In the genomic region with DNA sequence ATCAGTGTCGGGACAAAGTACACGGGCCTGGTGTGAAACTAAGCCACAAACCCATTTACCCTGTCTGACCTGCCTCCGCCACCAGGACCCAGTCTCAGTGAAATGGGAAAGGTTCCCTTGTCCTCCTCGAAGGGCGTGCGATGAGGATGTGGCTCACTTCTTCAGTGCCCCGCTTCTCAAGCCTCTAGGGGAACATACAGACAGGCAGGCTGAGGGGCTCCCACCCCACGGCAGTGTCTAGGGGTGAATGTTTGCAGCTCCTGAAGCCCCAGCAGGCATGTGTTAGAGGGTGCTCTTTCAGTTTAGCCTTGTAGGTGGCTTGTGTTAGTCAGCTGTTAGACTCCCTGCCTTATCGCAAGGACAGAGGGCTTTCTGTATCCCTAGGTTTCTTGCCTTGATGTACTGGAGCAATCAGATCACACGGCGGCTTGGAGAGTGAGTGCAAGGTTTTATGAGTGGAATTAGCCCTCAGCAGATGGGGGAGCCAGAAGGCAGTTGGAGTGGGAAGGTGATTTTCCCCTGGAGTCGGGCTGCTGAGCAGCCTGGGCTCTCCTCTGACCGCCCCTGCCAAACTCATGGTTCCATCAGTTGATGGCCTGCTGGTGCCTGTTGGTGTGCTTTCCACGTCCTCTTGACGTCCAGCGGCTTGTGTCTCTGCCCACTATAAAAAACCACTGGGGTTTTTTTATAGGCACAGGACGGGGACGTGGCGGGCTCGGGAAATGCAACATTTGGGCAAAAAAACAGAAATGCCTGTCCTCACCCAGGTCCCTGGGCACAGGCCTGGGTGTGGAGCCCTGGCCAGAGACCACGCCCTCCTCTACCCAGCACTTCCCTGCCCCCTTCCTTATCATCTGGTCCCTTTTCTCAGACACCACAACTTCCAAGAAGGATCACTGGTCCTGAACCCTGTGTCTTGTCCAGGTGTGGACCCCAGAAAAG, we compare ENCODE assay signal across 8 cellular contexts. TPM values are rescaled to one million over a fixed set of nuclear protein-coding genes. Genes with fewer than 3 reads are reported as not detected.
DNase-seq lines count a peak whose midpoint lies in the region; ATAC-seq and TF ChIP-seq lines count a peak whose summit lies in the region.

No MANE protein-coding gene starts in this region.

- peak overlapping the region; percentile 91 for H3K9ac ChIP-seq in iPS-20b (ENCODE audit: low read depth, low read length)

- H3K9me3 Mint-ChIP-seq in activated naive CD4-positive, alpha-beta T cell treated with anti-CD3 and anti-CD28 coated beads, Interleukin-2, amount 10 ng/mL, durations not matched to agents 7 days and 5 days, result no peaks in the 10 kb centered on the region
- H3K9me3 Mint-ChIP-seq in stimulated activated naive CD8-positive, alpha-beta T cell treated with anti-CD3 and anti-CD28 coated beads, Interleukin-15, Interleukin-2, amounts not matched to agents 100 ng/mL and 50 ng/mL, for 24 hours, result no peaks in the 10 kb centered on the region

- no peaks in the 10 kb centered on the region for H3K9me3 ChIP-seq in iPS-20b (ENCODE audit: insufficient read depth, low read depth, low read length)

- H3K4me3 ChIP-seq in BJ (ENCODE audit: low read depth, low read length) (peak overlapping the region; percentile 87), iPS-20b (ENCODE audit: low read length) (peak overlapping the region; percentile 91)

- POLR2A ChIA-PET in BJ (lab: Charles Lee), result no interaction called here

- H3K27ac Mint-ChIP-seq in activated naive CD4-positive, alpha-beta T cell treated with anti-CD3 and anti-CD28 coated beads, Interleukin-2, amount 10 ng/mL, durations not matched to agents 7 days and 5 days, result peak overlapping the region; percentile 89
- peak overlapping the region; percentile 93 for H3K27ac Mint-ChIP-seq in stimulated activated naive CD8-positive, alpha-beta T cell treated with anti-CD3 and anti-CD28 coated beads, Interleukin-15, Interleukin-2, amounts not matched to agents 100 ng/mL and 50 ng/mL, for 24 hours

- no peaks in the 10 kb centered on the region for H3K4me1 ChIP-seq in iPS-20b (ENCODE audit: insufficient read depth, low read length)

- H3K36me3 Mint-ChIP-seq in activated naive CD4-positive, alpha-beta T cell treated with anti-CD3 and anti-CD28 coated beads, Interleukin-2, amount 10 ng/mL, durations not matched to agents 7 days and 5 days, result peaks cover 16% of the 10 kb centered on the region
- peaks cover 31% of the 10 kb centered on the region for H3K36me3 Mint-ChIP-seq in stimulated activated naive CD8-positive, alpha-beta T cell treated with anti-CD3 and anti-CD28 coated beads, Interleukin-15, Interleukin-2, amounts not matched to agents 100 ng/mL and 50 ng/mL, for 24 hours (ENCODE audit: low read depth)

- ATAC-seq in GM18873 (IDR thresholded peaks at IDR 0.05; ENCODE audit: low FRiP score, unreplicated experiment) (peak; percentile 14), GM19035 (IDR thresholded peaks at IDR 0.05; ENCODE audit: unreplicated experiment) (no peak)

- H3K4me1 Mint-ChIP-seq in activated naive CD4-positive, alpha-beta T cell treated with anti-CD3 and anti-CD28 coated beads, Interleukin-2, amount 10 ng/mL, durations not matched to agents 7 days and 5 days, result peaks cover 48% of the 10 kb centered on the region
- peaks cover 25% of the 10 kb centered on the region for H3K4me1 Mint-ChIP-seq in stimulated activated naive CD8-positive, alpha-beta T cell treated with anti-CD3 and anti-CD28 coated beads, Interleukin-15, Interleukin-2, amounts not matched to agents 100 ng/mL and 50 ng/mL, for 24 hours (ENCODE audit: low read depth)

- DNase-seq in BJ (ENCODE audit: low read depth) (no peak), NCI-H524 (lab: John Stamatoyannopoulos, UW) (peak; percentile 65 to 80), T1000 (lab: John Stamatoyannopoulos, UW) (no peak)
- DNase-seq in activated naive CD4-positive, alpha-beta T cell treated with anti-CD3 and anti-CD28 coated beads, Interleukin-2, amount 10 ng/mL, durations not matched to agents 7 days and 5 days, result peak; percentile 41

- H3K27me3 ChIP-seq in BJ (ENCODE audit: control insufficient read depth, insufficient read depth, low read length) (no peaks in the 10 kb centered on the region), iPS-20b (ENCODE audit: insufficient read depth, low read length) (no peaks in the 10 kb centered on the region)

- H3K4me3 Mint-ChIP-seq in activated naive CD4-positive, alpha-beta T cell treated with anti-CD3 and anti-CD28 coated beads, Interleukin-2, amount 10 ng/mL, durations not matched to agents 7 days and 5 days, result peak overlapping the region; percentile 95
- peak overlapping the region; percentile 93 for H3K4me3 Mint-ChIP-seq in stimulated activated naive CD8-positive, alpha-beta T cell treated with anti-CD3 and anti-CD28 coated beads, Interleukin-15, Interleukin-2, amounts not matched to agents 100 ng/mL and 50 ng/mL, for 24 hours

- H3K27ac ChIP-seq in iPS-20b (ENCODE audit: low read length), result peak overlapping the region; percentile 16

- CTCF ChIA-PET in BJ (lab: Yijun Ruan, JAX), result interaction anchor here (1.2 kb wide), 1 partner anchor 105 kb away, joined by 4 read pairs; no protein-coding TSS in a partner anchor
- CTCF ChIA-PET in activated naive CD4-positive, alpha-beta T cell treated with anti-CD3 and anti-CD28 coated beads, Interleukin-2, amount 10 ng/mL, durations not matched to agents 7 days and 5 days (lab: Charles Lee), result interaction anchor here (0.9 to 1.4 kb wide), 2 partner anchors 10 to 363 kb away, joined by 3 to 5 read pairs; a partner anchor contains a TSS

- H3K27me3 Mint-ChIP-seq in activated naive CD4-positive, alpha-beta T cell treated with anti-CD3 and anti-CD28 coated beads, Interleukin-2, amount 10 ng/mL, durations not matched to agents 7 days and 5 days, result no peaks in the 10 kb centered on the region
- H3K27me3 Mint-ChIP-seq in stimulated activated naive CD8-positive, alpha-beta T cell treated with anti-CD3 and anti-CD28 coated beads, Interleukin-15, Interleukin-2, amounts not matched to agents 100 ng/mL and 50 ng/mL, for 24 hours, result no peaks in the 10 kb centered on the region

- H3K36me3 ChIP-seq in BJ (ENCODE audit: control insufficient read depth, insufficient read depth, low read length) (peaks cover 9% of the 10 kb centered on the region), iPS-20b (ENCODE audit: insufficient read depth, low read depth, low read length) (peaks cover 30% of the 10 kb centered on the region)

- peak; percentile 22; the same call in 1 of the 2 replicates for TF ChIP-seq CTCF in BJ (IDR thresholded peaks at IDR 0.05; ENCODE audit: insufficient read depth, low read depth, low read length)

RNA-seq across cellular contexts. Expression of a gene that starts 0.8 kb away (rescaled TPM):
- polyA plus RNA-seq in BJ (2011; rRNA removed), result 19.3 and 22.0 TPM in 2 replicates
- 6.8 and 10.7 TPM in 2 replicates for polyA minus RNA-seq in BJ (2011; rRNA and poly(A)+ RNA removed)

RNA-seq across cellular contexts. Expression of a gene that starts 0.8 kb away (rescaled TPM):
- 16.3 and 27.3 TPM in 2 replicates for polyA plus RNA-seq in BJ (2011; rRNA removed)
- polyA minus RNA-seq in BJ (2011; rRNA and poly(A)+ RNA removed), result 9.3 and 10.0 TPM in 2 replicates

RNA-seq across cellular contexts. Expression of a gene that starts 10.1 kb away (rescaled TPM):
- 18.3 and 32.0 TPM in 2 replicates for polyA plus RNA-seq in BJ (2011; rRNA removed)
- polyA minus RNA-seq in BJ (2011; rRNA and poly(A)+ RNA removed), result 21.6 and 24.2 TPM in 2 replicates

Comparison
In these comparisons a context has a peak if more than half of its experiments do, and no peak if none do; other contexts are left out.
1. DNase-seq: peak in NCI-H524 (2 of 2) and activated naive CD4-positive, alpha-beta T cell treated with anti-CD3 and anti-CD28 coated beads, Interleukin-2, amount 10 ng/mL, durations not matched to agents 7 days and 5 days (single experiment); none in BJ (single experiment) and T1000 (single experiment).